4 cellular contexts compared by ENCODE assay signal in the genomic region with DNA sequence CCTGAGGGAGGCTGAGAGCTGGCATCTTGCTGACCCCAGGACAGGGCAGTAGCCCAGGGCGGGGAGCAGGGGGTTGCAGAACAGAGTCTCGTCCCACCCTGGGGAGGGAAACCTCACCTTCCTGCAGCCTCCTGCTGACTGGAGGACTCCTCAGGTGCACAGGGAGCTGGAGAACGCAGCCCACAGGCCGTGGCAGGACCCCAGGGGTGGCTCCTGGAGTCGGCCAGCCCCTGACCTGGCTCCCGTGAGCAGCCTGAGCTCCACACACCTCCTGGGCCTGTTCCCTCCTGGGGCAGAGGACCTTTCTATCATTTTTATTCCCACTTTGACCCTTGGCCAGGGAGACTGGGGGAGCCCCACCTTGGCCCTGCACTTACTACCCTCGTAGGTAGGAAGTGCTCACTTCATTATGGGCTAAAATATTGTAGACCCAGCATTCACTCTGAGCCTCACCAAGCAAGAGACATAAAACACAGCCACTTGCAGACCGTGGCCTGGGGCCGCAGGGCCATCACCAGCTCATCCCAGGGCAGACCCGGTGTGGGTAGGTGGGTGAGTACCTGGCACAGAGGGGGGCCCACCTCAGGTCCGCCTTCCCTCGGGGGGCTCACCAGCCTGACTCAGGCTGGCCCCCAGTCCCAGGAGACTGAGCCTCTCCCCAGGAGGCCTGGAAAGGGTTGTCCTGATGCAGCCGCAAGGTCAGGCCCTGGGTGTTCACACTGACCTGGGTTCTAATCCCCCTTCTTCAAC.
"Had no signal": no experiment of that assay in that cellular context is flagged by ENCODE, and none has a peak within 500 bp of the region (broad histone marks: within the 10 kb centered on the region; RNA-seq: fewer than 3 reads in every experiment).

No MANE protein-coding gene starts in this region.

- H3K4me2 ChIP-seq: GM23338 had no signal

- H2AFZ ChIP-seq: GM23338 had no signal

- DNase-seq: H9, HCEC 1CT, KBM-7 had no signal

- H3K4me3 ChIP-seq: GM23338 had no signal
